In genomic region chr7:47293884-47294568, GRCh38 we compare ENCODE assay signal across 17 cellular contexts.
A peak's percentile ranks its signal among the peaks of the same experiment; 100 is the strongest.
DNase-seq lines count a peak whose midpoint lies in the region; ATAC-seq, FAIRE-seq and TF ChIP-seq lines count a peak whose summit lies in the region.
"Had no signal": no experiment of that assay in that cellular context is flagged by ENCODE, and none has a peak within 500 bp of the region (broad histone marks: within the 10 kb centered on the region; RNA-seq: fewer than 3 reads in every experiment).

No MANE protein-coding gene starts in this region.

- ATAC-seq in stimulated activated memory B cell treated with anti-CD40 and anti-IgM and Interleukin-4, amounts not matched to agents 10 μg/mL and 1 μg/mL and 100 μg/mL, for 72 hours, result no peak
- ATAC-seq: mucosa of descending colon; stimulated activated naive B cell treated with anti-CD40 and anti-IgM and Interleukin-4, amounts not matched to agents 10 μg/mL and 1 μg/mL and 100 μg/mL, for 72 hours had no signal

- H3K79me2 ChIP-seq in astrocyte (ENCODE audit: insufficient read depth, low read length), result no peaks in the 10 kb centered on the region

- H3K27me3 ChIP-seq in astrocyte (ENCODE audit: insufficient read depth, low read length), result no peaks in the 10 kb centered on the region
- H3K27me3 ChIP-seq in sigmoid colon, result no peaks in the 10 kb centered on the region

- no peak overlapping the region for H3K9ac ChIP-seq in astrocyte (ENCODE audit: low read length)

- no peak for TF ChIP-seq POLR2A in sigmoid colon (IDR thresholded peaks at IDR 0.05)

- H3K9me3 Mint-ChIP-seq in CD14-positive monocyte (no peaks in the 10 kb centered on the region), astrocyte (ENCODE audit: unreplicated experiment) (no peaks in the 10 kb centered on the region), immature natural killer cell (no peaks in the 10 kb centered on the region)
- H3K9me3 Mint-ChIP-seq in stimulated activated memory B cell treated with anti-CD40 and anti-IgM and Interleukin-4, amounts not matched to agents 10 μg/mL and 1 μg/mL and 100 μg/mL, for 72 hours, result no peaks in the 10 kb centered on the region
- H3K9me3 Mint-ChIP-seq: activated T-helper 1 cell treated with anti-CD3 and anti-CD28 coated beads, Interleukin-12 subunit alpha, Interleukin-12 subunit beta, Interleukin-2, Interleukin-4 antibody, amounts not matched to agents 30 ng/mL and 10 ng/mL and 1 ng/mL, durations not matched to agents 14 hours and 24 hours and 36 hours; stimulated activated naive B cell treated with anti-CD40 and anti-IgM and Interleukin-4, amounts not matched to agents 10 μg/mL and 1 μg/mL and 100 μg/mL, for 72 hours had no signal

- H3K4me3 ChIP-seq in astrocyte (ENCODE audit: insufficient read depth, low read depth, low read length), result no peak overlapping the region
- no peak overlapping the region for H3K4me3 ChIP-seq in sigmoid colon
- H3K4me3 ChIP-seq: mucosa of descending colon had no signal

- H3K9me3 ChIP-seq in astrocyte (ENCODE audit: insufficient read depth, low read depth, low read length), result no peaks in the 10 kb centered on the region
- no peaks in the 10 kb centered on the region for H3K9me3 ChIP-seq in sigmoid colon
- H3K9me3 ChIP-seq: mucosa of descending colon had no signal

- H3K36me3 Mint-ChIP-seq in CD14-positive monocyte, result peaks cover 82 to 91% of the 10 kb centered on the region in 2 donors
- H3K36me3 Mint-ChIP-seq in astrocyte (ENCODE audit: low read depth, unreplicated experiment), result peaks cover 35% of the 10 kb centered on the region
- H3K36me3 Mint-ChIP-seq in immature natural killer cell, result no peaks in the 10 kb centered on the region
- H3K36me3 Mint-ChIP-seq in stimulated activated memory B cell treated with anti-CD40 and anti-IgM and Interleukin-4, amounts not matched to agents 10 μg/mL and 1 μg/mL and 100 μg/mL, for 72 hours, result peaks cover 56% of the 10 kb centered on the region

- no peak for FAIRE-seq in astrocyte (lab: Jason Lieb, UNC)

- H3K27me3 Mint-ChIP-seq in CD14-positive monocyte (ENCODE audit: low read depth in 3 of 3) (peaks cover 0 to 1% (median 0%) of the 10 kb centered on the region in 3 donors), astrocyte (ENCODE audit: low read depth, unreplicated experiment) (no peaks in the 10 kb centered on the region), immature natural killer cell (ENCODE audit: low read depth in 3 of 3) (peaks cover 2 to 6% (median 3%) of the 10 kb centered on the region in 3 donors)
- no peaks in the 10 kb centered on the region for H3K27me3 Mint-ChIP-seq in stimulated activated memory B cell treated with anti-CD40 and anti-IgM and Interleukin-4, amounts not matched to agents 10 μg/mL and 1 μg/mL and 100 μg/mL, for 72 hours
- H3K27me3 Mint-ChIP-seq: stimulated activated naive B cell treated with anti-CD40 and anti-IgM and Interleukin-4, amounts not matched to agents 10 μg/mL and 1 μg/mL and 100 μg/mL, for 72 hours had no signal

- no peak for TF ChIP-seq CTCF in CD14-positive monocyte (IDR thresholded peaks at IDR 0.05)
- TF ChIP-seq CTCF in astrocyte (IDR thresholded peaks at IDR 0.05; ENCODE audit: insufficient read depth, low read depth, low read length), result no peak
- TF ChIP-seq CTCF in sigmoid colon (IDR thresholded peaks at IDR 0.05), result no peak

- H3K4me2 ChIP-seq in astrocyte (ENCODE audit: low read length), result no peak overlapping the region

- H3K4me1 Mint-ChIP-seq in CD14-positive monocyte (peaks cover 19% of the 10 kb centered on the region), astrocyte (ENCODE audit: low read depth, unreplicated experiment) (peaks cover 53% of the 10 kb centered on the region), immature natural killer cell (no peaks in the 10 kb centered on the region)
- H3K4me1 Mint-ChIP-seq in stimulated activated memory B cell treated with anti-CD40 and anti-IgM and Interleukin-4, amounts not matched to agents 10 μg/mL and 1 μg/mL and 100 μg/mL, for 72 hours, result peaks cover 14% of the 10 kb centered on the region

- H3K4me3 Mint-ChIP-seq in CD14-positive monocyte (no peak overlapping the region), astrocyte (ENCODE audit: unreplicated experiment) (no peak overlapping the region), immature natural killer cell (no peak overlapping the region)
- H3K4me3 Mint-ChIP-seq in stimulated activated memory B cell treated with anti-CD40 and anti-IgM and Interleukin-4, amounts not matched to agents 10 μg/mL and 1 μg/mL and 100 μg/mL, for 72 hours, result no peak overlapping the region
- H3K4me3 Mint-ChIP-seq: activated T-helper 1 cell treated with anti-CD3 and anti-CD28 coated beads, Interleukin-12 subunit alpha, Interleukin-12 subunit beta, Interleukin-2, Interleukin-4 antibody, amounts not matched to agents 30 ng/mL and 10 ng/mL and 1 ng/mL, durations not matched to agents 14 hours and 24 hours and 36 hours; stimulated activated naive B cell treated with anti-CD40 and anti-IgM and Interleukin-4, amounts not matched to agents 10 μg/mL and 1 μg/mL and 100 μg/mL, for 72 hours had no signal

- H3K27ac ChIP-seq in astrocyte (ENCODE audit: low read depth, low read length), result no peak overlapping the region
- H3K27ac ChIP-seq in sigmoid colon, result peak overlapping the region; percentile 37 to 85 (median 58)
- H3K27ac ChIP-seq: C4-2B had no signal

- intact Hi-C loops in CD14-positive monocyte (cut with micrococcal nuclease), result no loop called here
- intact Hi-C loops in sigmoid colon (cut with DNase I), result no loop called here

- H4K20me1 ChIP-seq in astrocyte (ENCODE audit: insufficient read depth, low read length), result no peaks in the 10 kb centered on the region

- H3K4me1 ChIP-seq in astrocyte (ENCODE audit: insufficient read depth, low read length) (peaks cover 31% of the 10 kb centered on the region), sigmoid colon (peaks cover 0 to 42% (median 31%) of the 10 kb centered on the region in 4 donors)

- DNase-seq in CD14-positive monocyte (ENCODE audit: low spot score), result no peak
- no peak for DNase-seq in astrocyte (ENCODE audit: low read depth)
- DNase-seq in hepatic stellate cell (ENCODE audit: low spot score), result peak; percentile 40
- DNase-seq in sigmoid colon, result peak; percentile 92
- DNase-seq in immature natural killer cell, result no peak
- DNase-seq in NCI-H524 treated with DMSO at 0.1 percent for 48 hours (lab: John Stamatoyannopoulos, UW), result no peak
- no peak for DNase-seq in COR-L47 (lab: John Stamatoyannopoulos, UW)
- DNase-seq: cerebellar nuclear complex; hypothalamus; Karpas-422; NCI-H524; SIG-M5; stimulated activated naive B cell treated with anti-CD40 and anti-IgM and Interleukin-4, amounts not matched to agents 10 μg/mL and 1 μg/mL and 100 μg/mL, for 72 hours had no signal

- peaks cover 38% of the 10 kb centered on the region for H3K36me3 ChIP-seq in astrocyte (ENCODE audit: insufficient read depth, low read length)
- peaks cover 0 to 62% (median 12%) of the 10 kb centered on the region in 4 donors for H3K36me3 ChIP-seq in sigmoid colon

- H2AFZ ChIP-seq in astrocyte (ENCODE audit: low read depth, low read length), result no peak overlapping the region

- WGBS in sigmoid colon, 2 donors, result 79% methylated on average over 6 of the region's 6 CpGs

- H3K27ac Mint-ChIP-seq in CD14-positive monocyte, result peak overlapping the region in 4 of 7 donors; percentile 33 to 58 (median 55)
- H3K27ac Mint-ChIP-seq in astrocyte (ENCODE audit: unreplicated experiment), result peak overlapping the region; percentile 43
- H3K27ac Mint-ChIP-seq in immature natural killer cell, result no peak overlapping the region
- H3K27ac Mint-ChIP-seq in stimulated activated memory B cell treated with anti-CD40 and anti-IgM and Interleukin-4, amounts not matched to agents 10 μg/mL and 1 μg/mL and 100 μg/mL, for 72 hours, result no peak overlapping the region
- H3K27ac Mint-ChIP-seq: activated T-helper 1 cell treated with anti-CD3 and anti-CD28 coated beads, Interleukin-12 subunit alpha, Interleukin-12 subunit beta, Interleukin-2, Interleukin-4 antibody, amounts not matched to agents 30 ng/mL and 10 ng/mL and 1 ng/mL, durations not matched to agents 14 hours and 24 hours and 36 hours; stimulated activated naive B cell treated with anti-CD40 and anti-IgM and Interleukin-4, amounts not matched to agents 10 μg/mL and 1 μg/mL and 100 μg/mL, for 72 hours had no signal

- peak in 1 of 4 donors; percentile 13 for TF ChIP-seq EP300 in sigmoid colon (IDR thresholded peaks at IDR 0.05)

Comparison
In these comparisons a context has a peak if more than half of its experiments do, and no peak if none do; other contexts are left out.
1. DNase-seq: peak in hepatic stellate cell (single experiment) and sigmoid colon (single experiment); none in CD14-positive monocyte (single experiment), astrocyte (single experiment), immature natural killer cell (0 of 3), NCI-H524 treated with DMSO at 0.1 percent for 48 hours (single experiment) and COR-L47 (single experiment).
2. H3K27ac Mint-ChIP-seq: peak in CD14-positive monocyte (4 of 7) and astrocyte (single experiment); none in immature natural killer cell (0 of 6) and stimulated activated memory B cell treated with anti-CD40 and anti-IgM and Interleukin-4, amounts not matched to agents 10 μg/mL and 1 μg/mL and 100 μg/mL, for 72 hours (single experiment).